ENCODE assay signal across 8 cellular contexts in genomic region chr10:29535012-29535777, GRCh38.
DNase-seq lines count a peak whose midpoint lies in the region; ATAC-seq and TF ChIP-seq lines count a peak whose summit lies in the region.

No MANE protein-coding gene starts in this region.

- peak overlapping the region in 1 of 8 donors; percentile 14 for H3K27ac Mint-ChIP-seq in CD8-positive, alpha-beta memory T cell

- H3K27ac ChIP-seq in colonic mucosa (peak overlapping the region; percentile 69), lower lobe of right lung (peak overlapping the region; percentile 56), RWPE1 (no peak overlapping the region)
- H3K27ac ChIP-seq in CD8-positive, alpha-beta memory T cell (ENCODE audit: low read depth, low read length): no peak overlapping the region

- H3K9me3 ChIP-seq in BE2C: no peaks in the 10 kb centered on the region
- H3K9me3 ChIP-seq in colonic mucosa: no peaks in the 10 kb centered on the region
- no peaks in the 10 kb centered on the region for H3K9me3 ChIP-seq in lower lobe of right lung
- no peaks in the 10 kb centered on the region for H3K9me3 ChIP-seq in CD8-positive, alpha-beta memory T cell (ENCODE audit: low read length)

- H3K36me3 Mint-ChIP-seq in CD8-positive, alpha-beta memory T cell: peaks cover 4 to 8% (median 5%) of the 10 kb centered on the region in 3 donors

- CTCF ChIA-PET in CD8-positive, alpha-beta memory T cell (lab: Charles Lee): no interaction called here
- CTCF ChIA-PET in RWPE1 (lab: Yijun Ruan, JAX): interaction anchor here (0.5 kb wide), 1 partner anchor 638 kb away, joined by 3 read pairs; no protein-coding TSS in a partner anchor

- H3K4me3 Mint-ChIP-seq in CD8-positive, alpha-beta memory T cell: no peak overlapping the region

- H3K27me3 ChIP-seq in BE2C (no peaks in the 10 kb centered on the region), colonic mucosa (no peaks in the 10 kb centered on the region), lower lobe of right lung (ENCODE audit: low read depth) (no peaks in the 10 kb centered on the region)
- no peaks in the 10 kb centered on the region for H3K27me3 ChIP-seq in CD8-positive, alpha-beta memory T cell (ENCODE audit: insufficient read depth, low read length, poor library complexity, severe bottlenecking)

- H3K27me3 Mint-ChIP-seq in CD8-positive, alpha-beta memory T cell: no peaks in the 10 kb centered on the region

- TF ChIP-seq CTCF in BE2C (IDR thresholded peaks at IDR 0.05; ENCODE audit: low read depth, low read length): peak; percentile 69
- peak; percentile 66 for TF ChIP-seq CTCF in colonic mucosa (IDR thresholded peaks at IDR 0.05)
- TF ChIP-seq CTCF in lower lobe of right lung (IDR thresholded peaks at IDR 0.05): peak; percentile 44
- no peak; the same call in 1 of the 2 replicates for TF ChIP-seq CTCF in RWPE1 (conservative IDR thresholded peaks at IDR 0.05; ENCODE audit: low read depth)

- H3K36me3 ChIP-seq in BE2C (no peaks in the 10 kb centered on the region), colonic mucosa (peaks cover 4% of the 10 kb centered on the region), lower lobe of right lung (peaks cover 28% of the 10 kb centered on the region)
- H3K36me3 ChIP-seq in CD8-positive, alpha-beta memory T cell (ENCODE audit: insufficient read depth, low read length): no peaks in the 10 kb centered on the region

- H3K9ac ChIP-seq in colonic mucosa (ENCODE audit: low read depth in 2 of 2, low read length in 2 of 2): peak overlapping the region; percentile 37 to 66

- H3K4me1 Mint-ChIP-seq in CD8-positive, alpha-beta memory T cell: peaks cover 0 to 8% (median 4%) of the 10 kb centered on the region in 3 donors

- peaks cover 7% of the 10 kb centered on the region for H3K4me1 ChIP-seq in BE2C
- H3K4me1 ChIP-seq in colonic mucosa: peaks cover 10% of the 10 kb centered on the region
- H3K4me1 ChIP-seq in lower lobe of right lung: peaks cover 29% of the 10 kb centered on the region
- H3K4me1 ChIP-seq in CD8-positive, alpha-beta memory T cell (ENCODE audit: insufficient read depth, low read length): no peaks in the 10 kb centered on the region

- DNase-seq in BE2C: peak; percentile 48
- DNase-seq in Kasumi-1 (lab: John Stamatoyannopoulos, UW): peak; percentile 6 to 16
- peak; percentile 88 for DNase-seq in colonic mucosa
- DNase-seq in lower lobe of right lung: peak; percentile 53
- peak; percentile 66 for DNase-seq in ureter (ENCODE audit: low spot score)
- DNase-seq in CD8-positive, alpha-beta memory T cell: no peak
- DNase-seq in RWPE1 (ENCODE audit: low spot score): no peak

- POLR2A ChIA-PET in CD8-positive, alpha-beta memory T cell (lab: Charles Lee): no interaction called here
- POLR2A ChIA-PET in RWPE1 (lab: Yijun Ruan, JAX; ENCODE audit: low non-redundant PET): no interaction called here

- intact Hi-C loops in colonic mucosa (cut with DNase I): no loop called here
- intact Hi-C loops in lower lobe of right lung (cut with DNase I): no loop called here

- no peaks in the 10 kb centered on the region for H3K9me3 Mint-ChIP-seq in CD8-positive, alpha-beta memory T cell

- H3K4me3 ChIP-seq in BE2C (ENCODE audit: low read depth, low read length): no peak overlapping the region
- H3K4me3 ChIP-seq in colonic mucosa: no peak overlapping the region
- H3K4me3 ChIP-seq in lower lobe of right lung: peak overlapping the region; percentile 29
- no peak overlapping the region for H3K4me3 ChIP-seq in CD8-positive, alpha-beta memory T cell (ENCODE audit: low read length)

- peak; percentile 68 to 80 for ATAC-seq in lower lobe of right lung
- ATAC-seq in HG03097 (IDR thresholded peaks at IDR 0.05; ENCODE audit: low FRiP score, unreplicated experiment): no peak

Comparison
In these comparisons a context has a peak if more than half of its experiments do, and no peak if none do; other contexts are left out.
1. DNase-seq: peak in BE2C (single experiment), Kasumi-1 (2 of 2), colonic mucosa (single experiment), lower lobe of right lung (single experiment) and ureter (single experiment); none in CD8-positive, alpha-beta memory T cell (0 of 5) and RWPE1 (single experiment).
2. H3K27ac ChIP-seq: peak in colonic mucosa (single experiment) and lower lobe of right lung (single experiment); none in CD8-positive, alpha-beta memory T cell (single experiment) and RWPE1 (single experiment).